In the genomic region with DNA sequence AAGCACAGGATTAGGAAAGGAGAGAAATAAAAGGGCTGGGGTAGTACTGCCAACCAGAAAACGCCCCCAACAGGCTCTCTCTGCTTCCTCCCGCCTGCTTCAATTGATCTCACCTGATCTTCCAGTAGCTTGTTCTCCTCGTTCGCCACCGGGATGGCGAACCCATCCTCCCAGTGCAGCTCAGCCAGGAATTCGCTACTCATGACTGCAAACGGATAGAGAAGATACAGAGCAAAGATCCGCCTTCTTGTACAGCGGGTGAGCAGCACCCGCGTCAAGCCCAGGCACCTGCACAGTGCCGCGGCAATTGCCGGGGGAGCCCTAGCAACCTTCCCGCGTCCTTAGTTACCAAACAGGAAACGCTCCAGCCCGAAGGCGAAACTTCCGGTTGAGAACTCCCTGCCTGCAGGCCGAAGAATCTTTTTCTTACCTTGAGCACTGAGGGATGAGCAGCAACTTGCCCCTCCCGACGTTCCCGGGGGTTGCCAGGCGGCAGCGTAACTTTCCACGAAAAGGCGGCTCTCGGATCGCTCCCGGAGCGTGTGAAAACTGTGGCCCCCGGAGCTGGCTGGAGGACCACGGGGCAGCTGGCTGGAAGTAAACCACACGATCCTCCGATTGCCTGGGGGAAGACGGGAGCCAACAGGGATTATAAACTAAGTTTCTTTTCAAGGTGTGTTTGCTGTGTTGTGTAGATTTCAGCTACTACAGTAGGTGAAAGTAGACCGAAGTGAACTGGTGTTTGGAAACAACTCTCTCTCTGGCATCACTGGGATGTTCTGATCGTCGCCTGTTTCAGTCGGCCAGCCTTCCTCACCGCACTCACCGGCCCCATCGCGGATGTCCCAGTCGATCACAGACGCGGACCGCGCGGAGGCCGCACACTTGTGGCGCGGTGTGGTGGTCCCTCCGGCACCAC, we compare ENCODE assay signal across 8 cellular contexts. TPM values are rescaled to one million over a fixed set of nuclear protein-coding genes. Genes with fewer than 3 reads are reported as not detected.
A peak's percentile ranks its signal among the peaks of the same experiment; 100 is the strongest.
DNase-seq lines count a peak whose midpoint lies in the region; ATAC-seq and TF ChIP-seq lines count a peak whose summit lies in the region.

Gene CCDC39, minus strand, starts transcription at position 312 of the 919 bp plus-strand sequence. Its CDS starts 109 bp downstream, at position 203.

- no peak for TF ChIP-seq CTCF in CD8-positive, alpha-beta T cell (IDR thresholded peaks at IDR 0.05)
- TF ChIP-seq CTCF in OCI-LY1 (IDR thresholded peaks at IDR 0.05; ENCODE audit: low read length) (0 out of 2 replicates have a peak, but pooled peaks have one; percentile 15), neural crest cell (conservative IDR thresholded peaks at IDR 0.05) (no peak), stomach (IDR thresholded peaks at IDR 0.05) (no peak)

- ATAC-seq in CD8-positive, alpha-beta T cell, result peak; percentile 78
- peak; percentile 93 for ATAC-seq in GM19463 (IDR thresholded peaks at IDR 0.05; ENCODE audit: unreplicated experiment)
- ATAC-seq in HG03575 (IDR thresholded peaks at IDR 0.05; ENCODE audit: extremely low read depth, insufficient number of reproducible peaks, low FRiP score, unreplicated experiment), result peak; percentile 89

- H3K27ac ChIP-seq in CD8-positive, alpha-beta T cell (ENCODE audit: low read depth, low read length), result peak within 1 kb of the TSS; percentile 12
- H3K27ac ChIP-seq in OCI-LY1 (ENCODE audit: low read depth, low read length, poor library complexity, severe bottlenecking) (no peak within 1 kb of the TSS), stomach (peak within 1 kb of the TSS in 4 of 5 donors; percentile 6 to 67 (median 37))

- peaks cover 46% of the 10 kb centered on the region for H3K27me3 Mint-ChIP-seq in CD8-positive, alpha-beta T cell (ENCODE audit: low read depth)
- peaks cover 82% of the 10 kb centered on the region for H3K27me3 Mint-ChIP-seq in neural crest cell (ENCODE audit: low read depth)

- no peaks in the 10 kb centered on the region for H3K9me2 ChIP-seq in OCI-LY1 (ENCODE audit: low read depth, low read length)

- DNase-seq in CD8-positive, alpha-beta T cell, result peak; percentile 10 to 79 (median 51)
- peak; percentile 20 to 35 for DNase-seq in activated T-helper 1 cell treated with anti-CD3 and anti-CD28 coated beads, Interleukin-2, amount 50 U/mL, for 16 hours (ENCODE audit: low read depth in 1 of 2, low spot score in 1 of 2)
- DNase-seq in fibroblast of the conjunctiva (ENCODE audit: low read depth) (peak; percentile 23), neural crest cell (ENCODE audit: low read depth, low spot score) (peak; percentile 77), stomach (peak; percentile 76)

- peak within 1 kb of the TSS; percentile 34 for H3K4me3 ChIP-seq in CD8-positive, alpha-beta T cell (ENCODE audit: low read depth, low read length)
- H3K4me3 ChIP-seq in OCI-LY1 (ENCODE audit: low read depth, low read length, poor library complexity, severe bottlenecking), result peak within 1 kb of the TSS; percentile 68
- peak within 1 kb of the TSS; percentile 51 to 79 (median 64) for H3K4me3 ChIP-seq in stomach

- intact Hi-C loops in CD8-positive, alpha-beta T cell (cut with DNase I, micrococcal nuclease), result loop anchor here in 1 of 2 experiments (5.0 kb wide), 1 partner anchor 77 kb away; the partner anchor contains the start of gene TTC14
- intact Hi-C loops in stomach (cut with DNase I; ENCODE audit: low total_unique reads), result no loop called here

- peak within 1 kb of the TSS; percentile 46; the same call in 1 of the 2 replicates for H3K9ac ChIP-seq in OCI-LY1 (ENCODE audit: low read length)

- no peaks in the 10 kb centered on the region for H3K36me3 Mint-ChIP-seq in CD8-positive, alpha-beta T cell
- no peaks in the 10 kb centered on the region for H3K36me3 Mint-ChIP-seq in neural crest cell (ENCODE audit: low read depth)

- H3K9me3 Mint-ChIP-seq in CD8-positive, alpha-beta T cell, result no peaks in the 10 kb centered on the region
- no peaks in the 10 kb centered on the region for H3K9me3 Mint-ChIP-seq in neural crest cell

- H3F3A ChIP-seq in OCI-LY1 (ENCODE audit: insufficient read depth, low read length), result no peaks in the 10 kb centered on the region

- no peaks in the 10 kb centered on the region for H3K36me3 ChIP-seq in CD8-positive, alpha-beta T cell (ENCODE audit: insufficient read depth, low read length)
- H3K36me3 ChIP-seq in OCI-LY1 (ENCODE audit: insufficient read depth, low read length) (no peaks in the 10 kb centered on the region), stomach (no peaks in the 10 kb centered on the region)

- no peaks in the 10 kb centered on the region for H3K9me3 ChIP-seq in CD8-positive, alpha-beta T cell (ENCODE audit: low read length)
- H3K9me3 ChIP-seq in OCI-LY1 (ENCODE audit: low read length) (no peaks in the 10 kb centered on the region), stomach (no peaks in the 10 kb centered on the region)

- peaks cover 10% of the 10 kb centered on the region for H3K4me1 ChIP-seq in CD8-positive, alpha-beta T cell (ENCODE audit: insufficient read depth, low read length)
- H3K4me1 ChIP-seq in OCI-LY1 (ENCODE audit: insufficient read depth, low read length, severe bottlenecking) (peaks cover 14% of the 10 kb centered on the region), stomach (peaks cover 6 to 25% (median 18%) of the 10 kb centered on the region in 4 donors)

- CTCF ChIA-PET in CD8-positive, alpha-beta T cell (lab: Charles Lee), result no interaction called here

- H3K4me2 ChIP-seq in OCI-LY1 (ENCODE audit: low read length), result peak within 1 kb of the TSS; percentile 81

- no peaks in the 10 kb centered on the region for H3K79me2 ChIP-seq in OCI-LY1 (ENCODE audit: insufficient read depth, low read length)

- H3K4me1 Mint-ChIP-seq in CD8-positive, alpha-beta T cell (ENCODE audit: low read depth), result peaks cover 22% of the 10 kb centered on the region
- peaks cover 12% of the 10 kb centered on the region for H3K4me1 Mint-ChIP-seq in neural crest cell

- TF ChIP-seq POLR2A in stomach (IDR thresholded peaks at IDR 0.05), result no peak

- peak within 1 kb of the TSS; percentile 53 for H2AFZ ChIP-seq in OCI-LY1 (ENCODE audit: low read length)

- H3K27me3 ChIP-seq in CD8-positive, alpha-beta T cell (ENCODE audit: insufficient read depth, low read length), result no peaks in the 10 kb centered on the region
- H3K27me3 ChIP-seq in OCI-LY1 (ENCODE audit: insufficient read depth, low read length) (no peaks in the 10 kb centered on the region), stomach (peaks cover 0 to 28% (median 23%) of the 10 kb centered on the region in 3 donors)

- H3K4me3 Mint-ChIP-seq in CD8-positive, alpha-beta T cell, result peak within 1 kb of the TSS; percentile 84
- peak within 1 kb of the TSS; percentile 93 for H3K4me3 Mint-ChIP-seq in neural crest cell

- peak within 1 kb of the TSS; percentile 16 for H3K27ac Mint-ChIP-seq in CD8-positive, alpha-beta T cell
- H3K27ac Mint-ChIP-seq in neural crest cell (ENCODE audit: unreplicated experiment), result no peak within 1 kb of the TSS

- TF ChIP-seq EP300 in stomach (IDR thresholded peaks at IDR 0.05), result no peak

- 1 to 2% (median 1%) methylated on average over 55 to 56 of the region's 56 CpGs for WGBS in stomach, 5 donors

- H4K20me1 ChIP-seq in OCI-LY1 (ENCODE audit: insufficient read depth, low read length), result no peaks in the 10 kb centered on the region

- POLR2A ChIA-PET in CD8-positive, alpha-beta T cell (lab: Charles Lee), result interaction anchor here (1.1 kb wide), 2 partner anchors 7 to 77 kb away, joined by 4 to 5 read pairs; partner anchors contain the start of gene TTC14

RNA-seq across cellular contexts. Expression of gene CCDC39, which starts in this region (rescaled TPM):
- total RNA-seq in CD8-positive, alpha-beta T cell, result not detected
- 0.07 TPM in 1 of 2 replicates, not detected in the other for total RNA-seq in neural crest cell
- total RNA-seq in stomach, result 10 to 100 TPM in 1 of 5 donors, under 1 TPM in 1, not detected in 3; 0.72 to 11.7 TPM
- not detected for polyA plus RNA-seq in stomach

Comparison
In these comparisons a context has a peak if more than half of its experiments do, and no peak if none do; other contexts are left out.
1. Peak in DNase-seq, ATAC-seq, H3K4me3 ChIP-seq and H3K27ac ChIP-seq in CD8-positive, alpha-beta T cell; RNA of the gene not detected or under 1 TPM.
2. Peak in DNase-seq in neural crest cell; RNA of the gene not detected or under 1 TPM.
3. DNase-seq: peak in every context shown above with its lines; median percentile 77 in neural crest cell; 76 in stomach; 51 in CD8-positive, alpha-beta T cell; 28 in activated T-helper 1 cell treated with anti-CD3 and anti-CD28 coated beads, Interleukin-2, amount 50 U/mL, for 16 hours; 23 in fibroblast of the conjunctiva.